10 cellular contexts compared by ENCODE assay signal in genomic region chr14:78519863-78520262, GRCh38.
DNase-seq lines count a peak whose midpoint lies in the region; ATAC-seq, FAIRE-seq and TF ChIP-seq lines count a peak whose summit lies in the region.
"Had no signal": no experiment of that assay in that cellular context is flagged by ENCODE, and none has a peak within 500 bp of the region (broad histone marks: within the 10 kb centered on the region; RNA-seq: fewer than 3 reads in every experiment).

No MANE protein-coding gene starts in this region.

- H3K27me3 ChIP-seq in colonic mucosa = no peaks in the 10 kb centered on the region

- H3K27ac Mint-ChIP-seq in progenitor cell of endocrine pancreas = no peak overlapping the region

- H3K36me3 Mint-ChIP-seq in progenitor cell of endocrine pancreas (ENCODE audit: insufficient read depth) = no peaks in the 10 kb centered on the region

- H3K4me3 Mint-ChIP-seq in progenitor cell of endocrine pancreas (ENCODE audit: low read depth) = no peak overlapping the region

- no peaks in the 10 kb centered on the region for H3K4me1 Mint-ChIP-seq in progenitor cell of endocrine pancreas (ENCODE audit: low read depth)

- peak; percentile 1 for DNase-seq in SIG-M5 treated with dmso at 0.1 percent for 504 hours (lab: John Stamatoyannopoulos, UW; ENCODE audit: unreplicated experiment)
- DNase-seq in SIG-M5 (lab: John Stamatoyannopoulos, UW) = no peak
- peak; percentile 9 for DNase-seq in NCI-H1048 (lab: John Stamatoyannopoulos, UW)
- peak; percentile 24 for DNase-seq in colonic mucosa
- peak; percentile 62 for DNase-seq in progenitor cell of endocrine pancreas (ENCODE audit: low spot score, unreplicated experiment)
- no peak for DNase-seq in HTR-8/SVneo (ENCODE audit: insufficient read length, low spot score)
- DNase-seq in NCI-H82 treated with DMSO at 0.1 percent for 48 hours (lab: John Stamatoyannopoulos, UW; ENCODE audit: unreplicated experiment) = no peak
- DNase-seq: MM.1S had no signal

- H3K4me3 ChIP-seq in colonic mucosa = no peak overlapping the region

- no peak for FAIRE-seq in HTR-8/SVneo (lab: Jason Lieb, UNC)

- peaks cover 24% of the 10 kb centered on the region for H3K27me3 Mint-ChIP-seq in progenitor cell of endocrine pancreas

- H3K9me3 Mint-ChIP-seq in progenitor cell of endocrine pancreas (ENCODE audit: low read depth) = no peaks in the 10 kb centered on the region

- H3K9me3 ChIP-seq in colonic mucosa = no peaks in the 10 kb centered on the region

- H3K36me3 ChIP-seq in colonic mucosa = no peaks in the 10 kb centered on the region

- no peak overlapping the region for H3K27ac ChIP-seq in colonic mucosa

- H3K4me1 ChIP-seq in colonic mucosa = no peaks in the 10 kb centered on the region

- H3K9ac ChIP-seq in colonic mucosa (ENCODE audit: low read depth in 2 of 2, low read length in 2 of 2) = no peak overlapping the region

- ATAC-seq in HG02642 (IDR thresholded peaks at IDR 0.05; ENCODE audit: poor library complexity, unreplicated experiment) = no peak
- ATAC-seq: sciatic nerve had no signal

- TF ChIP-seq CTCF in colonic mucosa (IDR thresholded peaks at IDR 0.05) (no peak), progenitor cell of endocrine pancreas (IDR thresholded peaks at IDR 0.05; ENCODE audit: unreplicated experiment) (no peak)

- intact Hi-C loops in colonic mucosa (cut with DNase I) = no loop called here

Comparison
In these comparisons a context has a peak if more than half of its experiments do, and no peak if none do; other contexts are left out.
1. DNase-seq: peak in SIG-M5 treated with dmso at 0.1 percent for 504 hours (single experiment), NCI-H1048 (single experiment), colonic mucosa (single experiment) and progenitor cell of endocrine pancreas (single experiment); none in SIG-M5 (single experiment), HTR-8/SVneo (single experiment) and NCI-H82 treated with DMSO at 0.1 percent for 48 hours (single experiment).